ENCODE assay signal across 1 cellular context in the genomic region with DNA sequence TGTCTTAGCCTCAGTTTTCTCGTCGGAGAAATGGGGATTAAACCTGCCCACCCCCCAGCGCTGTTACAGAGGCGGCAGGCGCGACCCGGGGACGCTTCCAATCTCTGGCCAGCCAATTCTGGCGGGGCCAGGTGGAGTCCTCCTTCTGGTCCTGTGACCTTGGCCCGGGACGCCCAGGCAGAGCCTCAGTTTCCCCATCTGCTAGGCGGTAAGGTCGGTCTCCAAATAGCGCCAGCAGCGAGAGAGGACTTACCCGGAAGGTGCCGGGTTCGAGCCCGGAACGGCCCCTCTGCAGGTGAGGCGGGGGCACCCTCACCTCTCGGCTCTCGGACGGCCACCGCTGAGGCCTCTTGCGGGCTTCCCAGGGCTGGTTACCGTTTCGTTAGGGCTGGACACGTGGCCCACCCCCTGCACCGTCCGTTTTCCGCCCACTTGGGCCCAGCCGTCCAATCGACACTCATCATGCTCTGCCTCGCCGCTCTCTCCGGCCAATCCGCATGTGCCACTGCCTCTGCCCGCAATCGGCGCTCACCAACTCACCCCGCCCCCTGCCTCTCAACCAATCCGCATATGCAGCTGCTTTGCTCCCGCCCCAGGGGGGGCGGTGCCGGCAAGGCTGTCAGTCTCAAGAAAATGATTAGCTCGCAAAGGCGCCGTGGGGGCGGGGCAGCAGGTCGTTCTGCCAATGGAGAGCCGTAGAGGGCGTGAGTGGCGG.
TF ChIP-seq lines count a peak whose summit lies in the region.

A gene with protein sequence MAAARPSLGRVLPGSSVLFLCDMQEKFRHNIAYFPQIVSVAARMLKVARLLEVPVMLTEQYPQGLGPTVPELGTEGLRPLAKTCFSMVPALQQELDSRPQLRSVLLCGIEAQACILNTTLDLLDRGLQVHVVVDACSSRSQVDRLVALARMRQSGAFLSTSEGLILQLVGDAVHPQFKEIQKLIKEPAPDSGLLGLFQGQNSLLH (minus strand): TSS at position 384 of the 715 bp plus-strand sequence. CDS start 5,156 bp downstream, outside the sequence.

TF ChIP-seq in K562, 482 proteins besides CTCF, POLR2A, EP300 and RAD21 (continued from another document and continues in another):
- TF ChIP-seq JUN (IDR thresholded peaks at IDR 0.05; ENCODE audit: borderline replicate concordance, low read depth, low read length) (peak; percentile 66; the same call in 1 of the 2 replicates), JUN (CRISPR knock-in tag; IDR thresholded peaks at IDR 0.05; ENCODE audit: borderline replicate concordance) (peak; percentile 81; the same call in 1 of the 2 replicates), HMGN3 (IDR thresholded peaks at IDR 0.05; ENCODE audit: borderline replicate concordance, extremely low read depth, insufficient read length, low read depth, low read length) (peak; percentile 36), ETS2 (tag; IDR thresholded peaks at IDR 0.05; ENCODE audit: borderline replicate concordance, poor library complexity, severe bottlenecking) (no peak), SAP30 (IDR thresholded peaks at IDR 0.05; ENCODE audit: borderline replicate concordance, insufficient read depth, low read depth, low read length, poor library complexity, severe bottlenecking) (peak; percentile 67), MEIS2 (IDR thresholded peaks at IDR 0.05; ENCODE audit: partially characterized antibody) (peak; percentile 90), SMC3 (conservative IDR thresholded peaks at IDR 0.05; ENCODE audit: insufficient read depth, low read depth, low read length) (no peak), NONO (IDR thresholded peaks at IDR 0.05; ENCODE audit: low read depth in 2 of 2, low read length in 1 of 2) (0 out of 4 replicates have a peak, but pooled peaks of 1 of the 2 experiments have one; percentile 27), ZNF354B (CRISPR knock-in tag; IDR thresholded peaks at IDR 0.05) (no peak), GTF2F1 (IDR thresholded peaks at IDR 0.05; ENCODE audit: low read depth, low read length) (peak; percentile 11; the same call in 1 of the 2 replicates), SNIP1 (IDR thresholded peaks at IDR 0.05; ENCODE audit: low read depth) (peak; percentile 53; the same call in 1 of the 2 replicates), PYGO2 (tag; IDR thresholded peaks at IDR 0.05) (0 out of 2 replicates have a peak, but pooled peaks have one; percentile 52), NEUROD1 (IDR thresholded peaks at IDR 0.05; ENCODE audit: borderline replicate concordance, low read depth, low read length, partially characterized antibody) (peak; percentile 97), TBP (optimal IDR thresholded peaks at IDR 0.05; ENCODE audit: low read depth, low read length) (peak; percentile 74), NFIC (IDR thresholded peaks at IDR 0.05) (peak; percentile 37), ZNF175 (CRISPR knock-in tag; IDR thresholded peaks at IDR 0.05; ENCODE audit: low read depth) (no peak), PPARD (CRISPR knock-in tag; IDR thresholded peaks at IDR 0.05) (no peak), ZNF830 (CRISPR knock-in tag; IDR thresholded peaks at IDR 0.05) (0 out of 2 replicates have a peak, but pooled peaks have one; percentile 48), LARP7 (IDR thresholded peaks at IDR 0.05) (no peak), PHTF2 (CRISPR knock-in tag; IDR thresholded peaks at IDR 0.05) (no peak), CHD4 (IDR thresholded peaks at IDR 0.05; ENCODE audit: insufficient read depth, insufficient replicate concordance, low read depth, low read length, poor library complexity, severe bottlenecking) (peak; percentile 97), CBX2 (IDR thresholded peaks at IDR 0.05; ENCODE audit: insufficient read depth, low read length, poor library complexity, severe bottlenecking) (no peak), NCOA6 (IDR thresholded peaks at IDR 0.05) (no peak), RUNX1 (IDR thresholded peaks at IDR 0.05; ENCODE audit: low read depth) (no peak)
- TF ChIP-seq, protein P1, sequence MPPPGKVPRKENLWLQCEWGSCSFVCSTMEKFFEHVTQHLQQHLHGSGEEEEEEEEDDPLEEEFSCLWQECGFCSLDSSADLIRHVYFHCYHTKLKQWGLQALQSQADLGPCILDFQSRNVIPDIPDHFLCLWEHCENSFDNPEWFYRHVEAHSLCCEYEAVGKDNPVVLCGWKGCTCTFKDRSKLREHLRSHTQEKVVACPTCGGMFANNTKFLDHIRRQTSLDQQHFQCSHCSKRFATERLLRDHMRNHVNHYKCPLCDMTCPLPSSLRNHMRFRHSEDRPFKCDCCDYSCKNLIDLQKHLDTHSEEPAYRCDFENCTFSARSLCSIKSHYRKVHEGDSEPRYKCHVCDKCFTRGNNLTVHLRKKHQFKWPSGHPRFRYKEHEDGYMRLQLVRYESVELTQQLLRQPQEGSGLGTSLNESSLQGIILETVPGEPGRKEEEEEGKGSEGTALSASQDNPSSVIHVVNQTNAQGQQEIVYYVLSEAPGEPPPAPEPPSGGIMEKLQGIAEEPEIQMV (tag; conservative IDR thresholded peaks at IDR 0.05; ENCODE audit: low read depth): peak; percentile 37; the same call in 1 of the 2 replicates
- TF ChIP-seq, protein P2, sequence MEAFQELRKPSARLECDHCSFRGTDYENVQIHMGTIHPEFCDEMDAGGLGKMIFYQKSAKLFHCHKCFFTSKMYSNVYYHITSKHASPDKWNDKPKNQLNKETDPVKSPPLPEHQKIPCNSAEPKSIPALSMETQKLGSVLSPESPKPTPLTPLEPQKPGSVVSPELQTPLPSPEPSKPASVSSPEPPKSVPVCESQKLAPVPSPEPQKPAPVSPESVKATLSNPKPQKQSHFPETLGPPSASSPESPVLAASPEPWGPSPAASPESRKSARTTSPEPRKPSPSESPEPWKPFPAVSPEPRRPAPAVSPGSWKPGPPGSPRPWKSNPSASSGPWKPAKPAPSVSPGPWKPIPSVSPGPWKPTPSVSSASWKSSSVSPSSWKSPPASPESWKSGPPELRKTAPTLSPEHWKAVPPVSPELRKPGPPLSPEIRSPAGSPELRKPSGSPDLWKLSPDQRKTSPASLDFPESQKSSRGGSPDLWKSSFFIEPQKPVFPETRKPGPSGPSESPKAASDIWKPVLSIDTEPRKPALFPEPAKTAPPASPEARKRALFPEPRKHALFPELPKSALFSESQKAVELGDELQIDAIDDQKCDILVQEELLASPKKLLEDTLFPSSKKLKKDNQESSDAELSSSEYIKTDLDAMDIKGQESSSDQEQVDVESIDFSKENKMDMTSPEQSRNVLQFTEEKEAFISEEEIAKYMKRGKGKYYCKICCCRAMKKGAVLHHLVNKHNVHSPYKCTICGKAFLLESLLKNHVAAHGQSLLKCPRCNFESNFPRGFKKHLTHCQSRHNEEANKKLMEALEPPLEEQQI (IDR thresholded peaks at IDR 0.05): no peak
- TF ChIP-seq, protein P3, sequence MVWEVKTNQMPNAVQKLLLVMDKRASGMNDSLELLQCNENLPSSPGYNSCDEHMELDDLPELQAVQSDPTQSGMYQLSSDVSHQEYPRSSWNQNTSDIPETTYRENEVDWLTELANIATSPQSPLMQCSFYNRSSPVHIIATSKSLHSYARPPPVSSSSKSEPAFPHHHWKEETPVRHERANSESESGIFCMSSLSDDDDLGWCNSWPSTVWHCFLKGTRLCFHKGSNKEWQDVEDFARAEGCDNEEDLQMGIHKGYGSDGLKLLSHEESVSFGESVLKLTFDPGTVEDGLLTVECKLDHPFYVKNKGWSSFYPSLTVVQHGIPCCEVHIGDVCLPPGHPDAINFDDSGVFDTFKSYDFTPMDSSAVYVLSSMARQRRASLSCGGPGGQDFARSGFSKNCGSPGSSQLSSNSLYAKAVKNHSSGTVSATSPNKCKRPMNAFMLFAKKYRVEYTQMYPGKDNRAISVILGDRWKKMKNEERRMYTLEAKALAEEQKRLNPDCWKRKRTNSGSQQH (CRISPR knock-in tag; IDR thresholded peaks at IDR 0.05): no peak
- TF ChIP-seq, protein P4, sequence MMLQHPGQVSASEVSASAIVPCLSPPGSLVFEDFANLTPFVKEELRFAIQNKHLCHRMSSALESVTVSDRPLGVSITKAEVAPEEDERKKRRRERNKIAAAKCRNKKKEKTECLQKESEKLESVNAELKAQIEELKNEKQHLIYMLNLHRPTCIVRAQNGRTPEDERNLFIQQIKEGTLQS (IDR thresholded peaks at IDR 0.05): no peak
- TF ChIP-seq, protein P4 (CRISPR knock-in tag; conservative IDR thresholded peaks at IDR 0.05): no peak
- TF ChIP-seq, protein P5, sequence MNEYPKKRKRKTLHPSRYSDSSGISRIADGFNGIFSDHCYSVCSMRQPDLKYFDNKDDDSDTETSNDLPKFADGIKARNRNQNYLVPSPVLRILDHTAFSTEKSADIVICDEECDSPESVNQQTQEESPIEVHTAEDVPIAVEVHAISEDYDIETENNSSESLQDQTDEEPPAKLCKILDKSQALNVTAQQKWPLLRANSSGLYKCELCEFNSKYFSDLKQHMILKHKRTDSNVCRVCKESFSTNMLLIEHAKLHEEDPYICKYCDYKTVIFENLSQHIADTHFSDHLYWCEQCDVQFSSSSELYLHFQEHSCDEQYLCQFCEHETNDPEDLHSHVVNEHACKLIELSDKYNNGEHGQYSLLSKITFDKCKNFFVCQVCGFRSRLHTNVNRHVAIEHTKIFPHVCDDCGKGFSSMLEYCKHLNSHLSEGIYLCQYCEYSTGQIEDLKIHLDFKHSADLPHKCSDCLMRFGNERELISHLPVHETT (CRISPR knock-in tag; conservative IDR thresholded peaks at IDR 0.05 in 1 of 2, IDR thresholded peaks at IDR 0.05 in 1 of 2): peak; percentile 25 to 68; a peak in 1 of 4 replicates
- TF ChIP-seq, protein P6, sequence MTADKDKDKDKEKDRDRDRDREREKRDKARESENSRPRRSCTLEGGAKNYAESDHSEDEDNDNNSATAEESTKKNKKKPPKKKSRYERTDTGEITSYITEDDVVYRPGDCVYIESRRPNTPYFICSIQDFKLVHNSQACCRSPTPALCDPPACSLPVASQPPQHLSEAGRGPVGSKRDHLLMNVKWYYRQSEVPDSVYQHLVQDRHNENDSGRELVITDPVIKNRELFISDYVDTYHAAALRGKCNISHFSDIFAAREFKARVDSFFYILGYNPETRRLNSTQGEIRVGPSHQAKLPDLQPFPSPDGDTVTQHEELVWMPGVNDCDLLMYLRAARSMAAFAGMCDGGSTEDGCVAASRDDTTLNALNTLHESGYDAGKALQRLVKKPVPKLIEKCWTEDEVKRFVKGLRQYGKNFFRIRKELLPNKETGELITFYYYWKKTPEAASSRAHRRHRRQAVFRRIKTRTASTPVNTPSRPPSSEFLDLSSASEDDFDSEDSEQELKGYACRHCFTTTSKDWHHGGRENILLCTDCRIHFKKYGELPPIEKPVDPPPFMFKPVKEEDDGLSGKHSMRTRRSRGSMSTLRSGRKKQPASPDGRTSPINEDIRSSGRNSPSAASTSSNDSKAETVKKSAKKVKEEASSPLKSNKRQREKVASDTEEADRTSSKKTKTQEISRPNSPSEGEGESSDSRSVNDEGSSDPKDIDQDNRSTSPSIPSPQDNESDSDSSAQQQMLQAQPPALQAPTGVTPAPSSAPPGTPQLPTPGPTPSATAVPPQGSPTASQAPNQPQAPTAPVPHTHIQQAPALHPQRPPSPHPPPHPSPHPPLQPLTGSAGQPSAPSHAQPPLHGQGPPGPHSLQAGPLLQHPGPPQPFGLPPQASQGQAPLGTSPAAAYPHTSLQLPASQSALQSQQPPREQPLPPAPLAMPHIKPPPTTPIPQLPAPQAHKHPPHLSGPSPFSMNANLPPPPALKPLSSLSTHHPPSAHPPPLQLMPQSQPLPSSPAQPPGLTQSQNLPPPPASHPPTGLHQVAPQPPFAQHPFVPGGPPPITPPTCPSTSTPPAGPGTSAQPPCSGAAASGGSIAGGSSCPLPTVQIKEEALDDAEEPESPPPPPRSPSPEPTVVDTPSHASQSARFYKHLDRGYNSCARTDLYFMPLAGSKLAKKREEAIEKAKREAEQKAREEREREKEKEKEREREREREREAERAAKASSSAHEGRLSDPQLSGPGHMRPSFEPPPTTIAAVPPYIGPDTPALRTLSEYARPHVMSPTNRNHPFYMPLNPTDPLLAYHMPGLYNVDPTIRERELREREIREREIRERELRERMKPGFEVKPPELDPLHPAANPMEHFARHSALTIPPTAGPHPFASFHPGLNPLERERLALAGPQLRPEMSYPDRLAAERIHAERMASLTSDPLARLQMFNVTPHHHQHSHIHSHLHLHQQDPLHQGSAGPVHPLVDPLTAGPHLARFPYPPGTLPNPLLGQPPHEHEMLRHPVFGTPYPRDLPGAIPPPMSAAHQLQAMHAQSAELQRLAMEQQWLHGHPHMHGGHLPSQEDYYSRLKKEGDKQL (CRISPR knock-in tag; IDR thresholded peaks at IDR 0.05; ENCODE audit: borderline replicate concordance): no peak
- TF ChIP-seq, protein P7, sequence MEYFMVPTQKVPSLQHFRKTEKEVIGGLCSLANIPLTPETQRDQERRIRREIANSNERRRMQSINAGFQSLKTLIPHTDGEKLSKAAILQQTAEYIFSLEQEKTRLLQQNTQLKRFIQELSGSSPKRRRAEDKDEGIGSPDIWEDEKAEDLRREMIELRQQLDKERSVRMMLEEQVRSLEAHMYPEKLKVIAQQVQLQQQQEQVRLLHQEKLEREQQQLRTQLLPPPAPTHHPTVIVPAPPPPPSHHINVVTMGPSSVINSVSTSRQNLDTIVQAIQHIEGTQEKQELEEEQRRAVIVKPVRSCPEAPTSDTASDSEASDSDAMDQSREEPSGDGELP (CRISPR knock-in tag; IDR thresholded peaks at IDR 0.05; ENCODE audit: borderline replicate concordance): no peak; the same call in none of the 2 replicates
- TF ChIP-seq, protein P8, sequence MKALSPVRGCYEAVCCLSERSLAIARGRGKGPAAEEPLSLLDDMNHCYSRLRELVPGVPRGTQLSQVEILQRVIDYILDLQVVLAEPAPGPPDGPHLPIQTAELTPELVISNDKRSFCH (CRISPR knock-in tag; IDR thresholded peaks at IDR 0.05): no peak
- TF ChIP-seq, protein P8 (tag; IDR thresholded peaks at IDR 0.05): peak; percentile 84
